In genomic region chr5:56951946-56952691, GRCh38 we compare ENCODE assay signal across 8 cellular contexts. TPM values are rescaled to one million over a fixed set of nuclear protein-coding genes. Genes with fewer than 3 reads are reported as not detected.
A peak's percentile ranks its signal among the peaks of the same experiment; 100 is the strongest.
DNase-seq lines count a peak whose midpoint lies in the region; ATAC-seq and TF ChIP-seq lines count a peak whose summit lies in the region.

TSS of gene MIER3 (minus strand) at chr5:56952123. CDS start at chr5:56952102, 21 bp downstream.

- H3K9me3 Mint-ChIP-seq in chondrocyte (ENCODE audit: low read depth): no peaks in the 10 kb centered on the region

- peak within 1 kb of the TSS; percentile 98 for H3K4me3 Mint-ChIP-seq in chondrocyte (ENCODE audit: unreplicated experiment)

- TF ChIP-seq CTCF in chondrocyte (IDR thresholded peaks at IDR 0.05): no peak

- peak; percentile 90 for ATAC-seq in HG03025 (IDR thresholded peaks at IDR 0.05; ENCODE audit: low FRiP score, unreplicated experiment)
- peak; percentile 88 for ATAC-seq in left colon

- intact Hi-C loops in left colon (cut with DNase I, micrococcal nuclease): no loop called here

- peaks cover 9% of the 10 kb centered on the region for H3K27me3 Mint-ChIP-seq in chondrocyte (ENCODE audit: low read depth)

- DNase-seq in SIG-M5 treated with dmso at 0.1 percent for 504 hours (lab: John Stamatoyannopoulos, UW; ENCODE audit: unreplicated experiment) (peak; percentile 58), SIG-M5 (lab: John Stamatoyannopoulos, UW) (no peak), NCI-H2196 (lab: John Stamatoyannopoulos, UW; ENCODE audit: unreplicated experiment) (peak; percentile 52), chondrocyte (ENCODE audit: low spot score) (peak; percentile 92), left colon (peak; percentile 79 to 86)
- DNase-seq in activated CD4-positive, alpha-beta T cell treated with anti-CD3 and anti-CD28 coated beads for 1 hour: peak; percentile 73
- peak; percentile 78 for DNase-seq in stimulated activated CD4-positive, alpha-beta T cell treated with anti-CD3 and anti-CD28 coated beads, Interleukin-1b, Interleukin-23, amount 100 ng/mL, for 48 hours

- peaks cover 18% of the 10 kb centered on the region for H3K4me1 Mint-ChIP-seq in chondrocyte (ENCODE audit: low read depth)

- H3K27ac Mint-ChIP-seq in chondrocyte (ENCODE audit: unreplicated experiment): peak within 1 kb of the TSS; percentile 97

- no peaks in the 10 kb centered on the region for H3K36me3 Mint-ChIP-seq in chondrocyte (ENCODE audit: low read depth)

RNA-seq across cellular contexts. Expression of gene MIER3, which starts in this region (rescaled TPM):
- 22.6 to 25.7 TPM (median 22.7 TPM) in 3 replicates for total RNA-seq in chondrocyte
- 100 to 1,000 TPM in 1 of 2 donors, 10 to 100 TPM in 1; 84.1 to 170 TPM for total RNA-seq in left colon
